In the genomic region with DNA sequence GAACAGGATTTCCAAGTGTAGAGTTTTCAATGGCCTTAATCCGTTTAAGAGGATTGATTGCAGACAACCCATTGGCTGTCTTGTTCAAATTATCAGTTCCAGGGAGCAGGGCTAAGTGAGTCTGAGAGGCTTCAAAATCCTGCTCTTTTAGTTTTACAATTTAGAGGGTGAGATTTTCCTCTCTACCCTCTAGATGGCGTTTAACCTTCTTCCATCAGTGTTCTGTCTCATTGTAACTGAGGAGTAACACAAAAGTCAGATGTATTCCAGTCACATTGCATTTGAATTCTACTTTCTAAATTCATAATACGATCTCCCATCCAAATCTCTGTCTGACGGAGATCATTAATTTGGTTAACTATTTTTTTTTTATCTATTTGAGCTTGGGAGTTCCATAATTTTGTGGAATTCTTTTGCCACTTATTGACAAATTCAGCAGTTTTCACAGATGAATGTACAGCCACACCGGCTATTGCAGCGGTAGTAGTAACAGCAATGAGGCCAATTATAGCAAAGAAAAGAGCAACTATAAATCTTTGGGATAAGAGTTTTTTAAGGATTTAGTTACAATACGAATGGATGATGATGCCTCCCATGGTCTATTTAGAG, we compare ENCODE assay signal across 1 cellular context.
TF ChIP-seq lines count a peak whose summit lies in the region.

No MANE protein-coding gene starts in this region.

TF ChIP-seq in SK-N-SH treated with all-trans-retinoic acid at 6 μM for 48 hours, 23 proteins besides CTCF, POLR2A, EP300 and RAD21 (continued from another document):
- TF ChIP-seq, protein P1, sequence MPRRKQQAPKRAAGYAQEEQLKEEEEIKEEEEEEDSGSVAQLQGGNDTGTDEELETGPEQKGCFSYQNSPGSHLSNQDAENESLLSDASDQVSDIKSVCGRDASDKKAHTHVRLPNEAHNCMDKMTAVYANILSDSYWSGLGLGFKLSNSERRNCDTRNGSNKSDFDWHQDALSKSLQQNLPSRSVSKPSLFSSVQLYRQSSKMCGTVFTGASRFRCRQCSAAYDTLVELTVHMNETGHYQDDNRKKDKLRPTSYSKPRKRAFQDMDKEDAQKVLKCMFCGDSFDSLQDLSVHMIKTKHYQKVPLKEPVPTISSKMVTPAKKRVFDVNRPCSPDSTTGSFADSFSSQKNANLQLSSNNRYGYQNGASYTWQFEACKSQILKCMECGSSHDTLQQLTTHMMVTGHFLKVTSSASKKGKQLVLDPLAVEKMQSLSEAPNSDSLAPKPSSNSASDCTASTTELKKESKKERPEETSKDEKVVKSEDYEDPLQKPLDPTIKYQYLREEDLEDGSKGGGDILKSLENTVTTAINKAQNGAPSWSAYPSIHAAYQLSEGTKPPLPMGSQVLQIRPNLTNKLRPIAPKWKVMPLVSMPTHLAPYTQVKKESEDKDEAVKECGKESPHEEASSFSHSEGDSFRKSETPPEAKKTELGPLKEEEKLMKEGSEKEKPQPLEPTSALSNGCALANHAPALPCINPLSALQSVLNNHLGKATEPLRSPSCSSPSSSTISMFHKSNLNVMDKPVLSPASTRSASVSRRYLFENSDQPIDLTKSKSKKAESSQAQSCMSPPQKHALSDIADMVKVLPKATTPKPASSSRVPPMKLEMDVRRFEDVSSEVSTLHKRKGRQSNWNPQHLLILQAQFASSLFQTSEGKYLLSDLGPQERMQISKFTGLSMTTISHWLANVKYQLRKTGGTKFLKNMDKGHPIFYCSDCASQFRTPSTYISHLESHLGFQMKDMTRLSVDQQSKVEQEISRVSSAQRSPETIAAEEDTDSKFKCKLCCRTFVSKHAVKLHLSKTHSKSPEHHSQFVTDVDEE (CRISPR knock-in tag; IDR thresholded peaks at IDR 0.05), result no peak
- TF ChIP-seq, protein P2, sequence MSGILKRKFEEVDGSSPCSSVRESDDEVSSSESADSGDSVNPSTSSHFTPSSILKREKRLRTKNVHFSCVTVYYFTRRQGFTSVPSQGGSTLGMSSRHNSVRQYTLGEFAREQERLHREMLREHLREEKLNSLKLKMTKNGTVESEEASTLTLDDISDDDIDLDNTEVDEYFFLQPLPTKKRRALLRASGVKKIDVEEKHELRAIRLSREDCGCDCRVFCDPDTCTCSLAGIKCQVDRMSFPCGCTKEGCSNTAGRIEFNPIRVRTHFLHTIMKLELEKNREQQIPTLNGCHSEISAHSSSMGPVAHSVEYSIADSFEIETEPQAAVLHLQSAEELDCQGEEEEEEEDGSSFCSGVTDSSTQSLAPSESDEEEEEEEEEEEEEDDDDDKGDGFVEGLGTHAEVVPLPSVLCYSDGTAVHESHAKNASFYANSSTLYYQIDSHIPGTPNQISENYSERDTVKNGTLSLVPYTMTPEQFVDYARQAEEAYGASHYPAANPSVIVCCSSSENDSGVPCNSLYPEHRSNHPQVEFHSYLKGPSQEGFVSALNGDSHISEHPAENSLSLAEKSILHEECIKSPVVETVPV (CRISPR knock-in tag; IDR thresholded peaks at IDR 0.05), result no peak
- no peak for TF ChIP-seq CSDC2 (CRISPR knock-in tag; IDR thresholded peaks at IDR 0.05)
- no peak for TF ChIP-seq ZFP3 (CRISPR knock-in tag; IDR thresholded peaks at IDR 0.05)
- TF ChIP-seq, protein P3, sequence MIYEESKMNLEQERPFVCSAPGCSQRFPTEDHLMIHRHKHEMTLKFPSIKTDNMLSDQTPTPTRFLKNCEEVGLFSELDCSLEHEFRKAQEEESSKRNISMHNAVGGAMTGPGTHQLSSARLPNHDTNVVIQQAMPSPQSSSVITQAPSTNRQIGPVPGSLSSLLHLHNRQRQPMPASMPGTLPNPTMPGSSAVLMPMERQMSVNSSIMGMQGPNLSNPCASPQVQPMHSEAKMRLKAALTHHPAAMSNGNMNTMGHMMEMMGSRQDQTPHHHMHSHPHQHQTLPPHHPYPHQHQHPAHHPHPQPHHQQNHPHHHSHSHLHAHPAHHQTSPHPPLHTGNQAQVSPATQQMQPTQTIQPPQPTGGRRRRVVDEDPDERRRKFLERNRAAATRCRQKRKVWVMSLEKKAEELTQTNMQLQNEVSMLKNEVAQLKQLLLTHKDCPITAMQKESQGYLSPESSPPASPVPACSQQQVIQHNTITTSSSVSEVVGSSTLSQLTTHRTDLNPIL (CRISPR knock-in tag; IDR thresholded peaks at IDR 0.05; ENCODE audit: low read depth), result no peak
- TF ChIP-seq ARNTL (CRISPR knock-in tag; IDR thresholded peaks at IDR 0.05; ENCODE audit: borderline replicate concordance, low read depth), result no peak
